ENCODE assay signal across 18 cellular contexts in genomic region chr3:134244921-134245320, GRCh38. TPM values are rescaled to one million over a fixed set of nuclear protein-coding genes. Genes with fewer than 3 reads are reported as not detected.
DNase-seq lines count a peak whose midpoint lies in the region; ATAC-seq, FAIRE-seq and TF ChIP-seq lines count a peak whose summit lies in the region.
"Had no signal": no experiment of that assay in that cellular context is flagged by ENCODE, and none has a peak within 500 bp of the region (broad histone marks: within the 10 kb centered on the region; RNA-seq: fewer than 3 reads in every experiment).

No MANE protein-coding gene starts in this region.

- H3K4me1 Mint-ChIP-seq in astrocyte (ENCODE audit: low read depth, unreplicated experiment), result peaks cover 38% of the 10 kb centered on the region
- peaks cover 55% of the 10 kb centered on the region for H3K4me1 Mint-ChIP-seq in nephron progenitor cell

- FAIRE-seq in HepG2 (lab: Jason Lieb, UNC) (no peak), astrocyte (lab: Jason Lieb, UNC) (no peak)

- WGBS in HepG2 (ENCODE audit: low lambda C conversion rate), result 87% methylated on average over 2 of the region's 2 CpGs
- WGBS in right lobe of liver (ENCODE audit: insufficient coverage, low coverage, low lambda C conversion rate, missing lambda C conversion rate), result 87% methylated on average over 2 of the region's 2 CpGs

- TF ChIP-seq CTCF in HepG2 (CRISPR knock-in tag; IDR thresholded peaks at IDR 0.05) (no peak), right lobe of liver (IDR thresholded peaks at IDR 0.05) (no peak), astrocyte (IDR thresholded peaks at IDR 0.05; ENCODE audit: insufficient read depth, low read depth, low read length) (no peak), nephron progenitor cell (IDR thresholded peaks at IDR 0.05) (no peak), lower lobe of right lung (IDR thresholded peaks at IDR 0.05) (no peak)

- CTCF ChIA-PET in HepG2 (lab: Yijun Ruan, JAX; ENCODE audit: low intra/inter-chr PET ratio, low total read pairs), result no interaction called here

- in situ Hi-C loops in HepG2 (cut with HindIII; ENCODE audit: extremely low pct_ligation_motif_present, low pct_unique_long_range_greater_than_20kb), result no loop called here

- peaks cover 5% of the 10 kb centered on the region for H3K36me3 Mint-ChIP-seq in astrocyte (ENCODE audit: low read depth, unreplicated experiment)
- peaks cover 58% of the 10 kb centered on the region for H3K36me3 Mint-ChIP-seq in nephron progenitor cell (ENCODE audit: low read depth)

- H3K27me3 ChIP-seq in HepG2 (ENCODE audit: control insufficient read depth in 1 of 2, insufficient read depth in 2 of 2, low read length in 2 of 2) (no peaks in the 10 kb centered on the region), right lobe of liver (no peaks in the 10 kb centered on the region), astrocyte (ENCODE audit: insufficient read depth, low read length) (no peaks in the 10 kb centered on the region), lower lobe of right lung (ENCODE audit: low read depth) (no peaks in the 10 kb centered on the region)
- H3K27me3 ChIP-seq: SJSA1 had no signal

- H3K27ac ChIP-seq in HepG2 (ENCODE audit: extremely low read length, insufficient read depth, low read length), result no peak overlapping the region
- no peak overlapping the region for H3K27ac ChIP-seq in right lobe of liver
- H3K27ac ChIP-seq in astrocyte (ENCODE audit: low read depth, low read length), result no peak overlapping the region
- H3K27ac ChIP-seq in lower lobe of right lung, result no peak overlapping the region
- H3K27ac ChIP-seq: SJSA1 had no signal

- no peak overlapping the region for H3K4me3 ChIP-seq in HepG2 (replicated peaks in 1 of 3; ENCODE audit: insufficient read depth in 1 of 3, low read depth in 2 of 3, low read length in 3 of 3)
- H3K4me3 ChIP-seq in right lobe of liver, result no peak overlapping the region
- no peak overlapping the region for H3K4me3 ChIP-seq in astrocyte (ENCODE audit: insufficient read depth, low read depth, low read length)
- H3K4me3 ChIP-seq in lower lobe of right lung, result no peak overlapping the region
- H3K4me3 ChIP-seq: SJSA1 had no signal

- H3K9ac ChIP-seq in HepG2 (ENCODE audit: insufficient read depth, low read depth, low read length), result no peak overlapping the region
- no peak overlapping the region for H3K9ac ChIP-seq in astrocyte (ENCODE audit: low read length)

- H2AFZ ChIP-seq in HepG2 (ENCODE audit: low read length) (no peak overlapping the region), astrocyte (ENCODE audit: low read depth, low read length) (no peak overlapping the region)

- POLR2A ChIA-PET in HepG2 (lab: Yijun Ruan, JAX), result no interaction called here

- H4K20me1 ChIP-seq in HepG2 (ENCODE audit: insufficient read depth, low read length) (peaks cover 49% of the 10 kb centered on the region), astrocyte (ENCODE audit: insufficient read depth, low read length) (peaks cover 94% of the 10 kb centered on the region)

- H3K27me3 Mint-ChIP-seq in astrocyte (ENCODE audit: low read depth, unreplicated experiment) (no peaks in the 10 kb centered on the region), nephron progenitor cell (ENCODE audit: low read depth, poor library complexity) (no peaks in the 10 kb centered on the region)

- H3K9me3 ChIP-seq in HepG2 (ENCODE audit: low read length) (no peaks in the 10 kb centered on the region), right lobe of liver (no peaks in the 10 kb centered on the region), astrocyte (ENCODE audit: insufficient read depth, low read depth, low read length) (no peaks in the 10 kb centered on the region), lower lobe of right lung (no peaks in the 10 kb centered on the region)
- H3K9me3 ChIP-seq: SJSA1 had no signal

- BruUV-seq in HepG2 (replicated peaks; lab: Mats Ljungman, UMichigan), result no TSS peak

- H3K79me2 ChIP-seq in HepG2 (ENCODE audit: insufficient read depth, low read length) (peaks cover 100% of the 10 kb centered on the region), astrocyte (ENCODE audit: insufficient read depth, low read length) (peaks cover 100% of the 10 kb centered on the region)

- no peak overlapping the region for H3K27ac Mint-ChIP-seq in astrocyte (ENCODE audit: unreplicated experiment)
- peak overlapping the region; percentile 60 for H3K27ac Mint-ChIP-seq in nephron progenitor cell

- DNase-seq in HepG2 (ENCODE audit: low spot score) (no peak), right lobe of liver (no peak), astrocyte (ENCODE audit: low read depth) (no peak), nephron progenitor cell (no peak), SIG-M5 (lab: John Stamatoyannopoulos, UW) (no peak), DMS79 treated with DMSO at 0.1 percent for 48 hours (lab: John Stamatoyannopoulos, UW) (no peak), lower lobe of right lung (no peak)
- DNase-seq: C1 segment of cervical spinal cord, COR-L47, DMS153, H7, IMR-90, Kasumi-1, NCI-H1105 treated with DMSO at 0.1 percent for 48 hours, NCI-H1694 treated with DMSO at 0.1 percent for 48 hours, NCI-H446, OCI-M1 had no signal

- no peak for TF ChIP-seq RAD21 in HepG2 (CRISPR knock-in tag; IDR thresholded peaks at IDR 0.05)

- peaks cover 82% of the 10 kb centered on the region for H3K4me1 ChIP-seq in HepG2 (ENCODE audit: insufficient read depth, low read length)
- H3K4me1 ChIP-seq in right lobe of liver, result peaks cover 0 to 21% (median 0%) of the 10 kb centered on the region in 4 donors
- H3K4me1 ChIP-seq in astrocyte (ENCODE audit: insufficient read depth, low read length), result peaks cover 25% of the 10 kb centered on the region
- peaks cover 60% of the 10 kb centered on the region for H3K4me1 ChIP-seq in lower lobe of right lung

- no peak for TF ChIP-seq POLR2A in HepG2 (IDR thresholded peaks at IDR 0.05; ENCODE audit: insufficient read depth in 1 of 2, low read depth in 2 of 2, low read length in 2 of 2)
- no peak for TF ChIP-seq POLR2A in right lobe of liver (IDR thresholded peaks at IDR 0.05)

- intact Hi-C loops in HepG2 (cut with micrococcal nuclease; ENCODE audit: unreplicated experiment) (no loop called here), right lobe of liver (cut with DNase I) (no loop called here), lower lobe of right lung (cut with DNase I) (no loop called here)

- TF ChIP-seq EP300 in HepG2 (IDR thresholded peaks at IDR 0.05; ENCODE audit: low read depth in 2 of 2, low read length in 2 of 2), result no peak
- TF ChIP-seq EP300 in HepG2 (CRISPR knock-in tag; IDR thresholded peaks at IDR 0.05; ENCODE audit: borderline replicate concordance), result no peak

- H3K36me3 ChIP-seq in HepG2 (replicated peaks in 1 of 2; ENCODE audit: control insufficient read depth in 1 of 2, insufficient read depth in 2 of 2, low read length in 2 of 2) (peaks cover 3% of the 10 kb centered on the region in 2 experiments; a peak in 2 of 5 replicates), right lobe of liver (no peaks in the 10 kb centered on the region), astrocyte (ENCODE audit: insufficient read depth, low read length) (no peaks in the 10 kb centered on the region), lower lobe of right lung (no peaks in the 10 kb centered on the region)

- H3K4me3 Mint-ChIP-seq in astrocyte (ENCODE audit: unreplicated experiment), result peak overlapping the region; percentile 2
- no peak overlapping the region for H3K4me3 Mint-ChIP-seq in nephron progenitor cell

- no peak overlapping the region for H3K4me2 ChIP-seq in HepG2 (ENCODE audit: low read depth, low read length)
- H3K4me2 ChIP-seq in astrocyte (ENCODE audit: low read length), result no peak overlapping the region

- H3K9me3 Mint-ChIP-seq in astrocyte (ENCODE audit: unreplicated experiment) (no peaks in the 10 kb centered on the region), nephron progenitor cell (peaks cover 18% of the 10 kb centered on the region)

- ATAC-seq in HepG2 (no peak), right lobe of liver (no peak), lower lobe of right lung (no peak)

TF ChIP-seq in HepG2, 621 proteins besides CTCF, POLR2A, EP300 and RAD21:
- 0 out of 2 replicates have a peak, but pooled peaks have one; percentile 18 for TF ChIP-seq ZNF12 (CRISPR knock-in tag; IDR thresholded peaks at IDR 0.05)
- no peak for TF ChIP-seq SAFB2 (CRISPR knock-in tag; IDR thresholded peaks at IDR 0.05; ENCODE audit: borderline replicate concordance, low read depth)
- TF ChIP-seq NR2F6 (IDR thresholded peaks at IDR 0.05), result no peak
- TF ChIP-seq NR2F6 (CRISPR knock-in tag; IDR thresholded peaks at IDR 0.05), result no peak
- TF ChIP-seq ZNF549 (CRISPR knock-in tag; IDR thresholded peaks at IDR 0.05), result no peak

RNA-seq across cellular contexts. Expression of gene RYK, which starts 5.7 kb away (rescaled TPM):
- 58.7 and 66.2 TPM in 2 replicates for total RNA-seq in HepG2 (2016; rRNA removed; fragmentation: Illumina TruSeq; extraction: Trizol)
- total RNA-seq in HepG2 (2016; cell fraction: cytosol; rRNA removed; fragmentation: Illumina TruSeq; extraction: Trizol; ENCODE audit: low read depth), result 78.1 and 78.2 TPM in 2 replicates
- total RNA-seq in HepG2 (2016; cell fraction: insoluble cytoplasmic fraction; rRNA removed; fragmentation: Illumina TruSeq; extraction: Trizol), result 52.1 and 70.0 TPM in 2 replicates
- 77.4 and 91.4 TPM in 2 replicates for total RNA-seq in HepG2 (2016; cell fraction: membrane; rRNA removed; fragmentation: Illumina TruSeq; extraction: Trizol)
- total RNA-seq in HepG2 (2016; cell fraction: nucleus; rRNA removed; fragmentation: Illumina TruSeq; extraction: Trizol), result 66.9 and 80.4 TPM in 2 replicates
- 30.8 and 35.0 TPM in 2 replicates for polyA plus RNA-seq in HepG2 (2011; rRNA removed)
- 16.0 and 20.5 TPM in 2 replicates for polyA plus RNA-seq in HepG2 (2011; cell fraction: cytosol; rRNA removed)
- 30.8 and 37.4 TPM in 2 replicates for polyA plus RNA-seq in HepG2 (2011; cell fraction: nucleus; rRNA removed)
- 29.3 and 30.2 TPM in 2 replicates for polyA plus RNA-seq in HepG2 (2012)
- polyA plus RNA-seq in HepG2 (2016; cell fraction: cytosol; fragmentation: Illumina TruSeq; extraction: Trizol; ENCODE audit: low read depth), result 19.2 and 19.8 TPM in 2 replicates
- polyA plus RNA-seq in HepG2 (2016; cell fraction: insoluble cytoplasmic fraction; fragmentation: Illumina TruSeq; extraction: Trizol; ENCODE audit: low read depth), result 56.6 and 58.1 TPM in 2 replicates
- polyA plus RNA-seq in HepG2 (2016; cell fraction: membrane; fragmentation: Illumina TruSeq; extraction: Trizol; ENCODE audit: low read depth), result 49.6 and 56.3 TPM in 2 replicates
- 75.7 and 79.3 TPM in 2 replicates for polyA plus RNA-seq in HepG2 (2016; cell fraction: nucleus; fragmentation: Illumina TruSeq; extraction: Trizol; ENCODE audit: insufficient read depth, low read depth)
- polyA minus RNA-seq in HepG2 (2011; rRNA and poly(A)+ RNA removed; ENCODE audit: low replicate concordance), result 40.1 and 68.9 TPM in 2 replicates
- polyA minus RNA-seq in HepG2 (2011; cell fraction: cytosol; rRNA and poly(A)+ RNA removed), result 17.1 and 17.7 TPM in 2 replicates
- polyA minus RNA-seq in HepG2 (2011; cell fraction: nucleus; rRNA and poly(A)+ RNA removed), result 93.1 and 104 TPM in 2 replicates
- 10 to 100 TPM; 15.9 to 28.5 (median 17.9) TPM for total RNA-seq in right lobe of liver
- 57.1 and 58.0 TPM in 2 replicates for total RNA-seq in astrocyte
- 46.3 TPM for total RNA-seq in lower lobe of right lung
